In genomic region chr1:182122265-182122664, GRCh38 we compare ENCODE assay signal across 31 cellular contexts.
A peak's percentile ranks its signal among the peaks of the same experiment; 100 is the strongest.
DNase-seq lines count a peak whose midpoint lies in the region; ATAC-seq, FAIRE-seq and TF ChIP-seq lines count a peak whose summit lies in the region.
"Had no signal": no experiment of that assay in that cellular context is flagged by ENCODE, and none has a peak within 500 bp of the region (broad histone marks: within the 10 kb centered on the region; RNA-seq: fewer than 3 reads in every experiment).

No MANE protein-coding gene starts in this region.

- TF ChIP-seq CTCF in HepG2 (CRISPR knock-in tag; IDR thresholded peaks at IDR 0.05) = no peak
- no peak for TF ChIP-seq CTCF in right lobe of liver (IDR thresholded peaks at IDR 0.05)
- TF ChIP-seq CTCF in dorsolateral prefrontal cortex (IDR thresholded peaks at IDR 0.05 in 54 of 56, conservative IDR thresholded peaks at IDR 0.05 in 2 of 56; ENCODE audit: low read depth in 1 of 56, partially characterized antibody in 56 of 56) = no peak
- TF ChIP-seq CTCF in osteocyte (IDR thresholded peaks at IDR 0.05) = no peak

- in situ Hi-C loops in HepG2 (cut with HindIII; ENCODE audit: extremely low pct_ligation_motif_present, low pct_unique_long_range_greater_than_20kb) = no loop called here

- no peak for TF ChIP-seq RAD21 in HepG2 (CRISPR knock-in tag; IDR thresholded peaks at IDR 0.05)

- H3K27ac ChIP-seq in HepG2 (ENCODE audit: extremely low read length, insufficient read depth, low read length) = no peak overlapping the region
- H3K27ac ChIP-seq in right lobe of liver = no peak overlapping the region
- peak overlapping the region in 54 of 59 donors; percentile 8 to 95 (median 84) for H3K27ac ChIP-seq in dorsolateral prefrontal cortex
- H3K27ac ChIP-seq: left ventricle myocardium inferior, parathyroid adenoma, sigmoid colon, upper lobe of right lung had no signal

- TF ChIP-seq EP300 in HepG2 (IDR thresholded peaks at IDR 0.05; ENCODE audit: low read depth in 2 of 2, low read length in 2 of 2) (no peak), HepG2 (CRISPR knock-in tag; IDR thresholded peaks at IDR 0.05; ENCODE audit: borderline replicate concordance) (no peak)

- peaks cover 41% of the 10 kb centered on the region for H3K4me1 Mint-ChIP-seq in osteocyte (ENCODE audit: unreplicated experiment)
- H3K4me1 Mint-ChIP-seq: CD4-positive, alpha-beta memory T cell had no signal

- BruUV-seq in HepG2 (replicated peaks; lab: Mats Ljungman, UMichigan) = no TSS peak

- no peaks in the 10 kb centered on the region for H3K79me2 ChIP-seq in HepG2 (ENCODE audit: insufficient read depth, low read length)
- H3K79me2 ChIP-seq: parathyroid adenoma had no signal

- no peaks in the 10 kb centered on the region for H3K9me3 Mint-ChIP-seq in osteocyte (ENCODE audit: unreplicated experiment)
- H3K9me3 Mint-ChIP-seq: activated T-helper 2 cell treated with anti-CD3 and anti-CD28 coated beads, Interferon-gamma antibody, Interleukin-2, Interleukin-4, amounts not matched to agents 10 μg/mL and 5 μg/mL and 100 μg/mL, durations not matched to agents 14 hours and 24 hours and 36 hours; CD4-positive, alpha-beta memory T cell; endodermal cell; natural killer cell treated with Interleukin-12 subunit alpha and Interleukin-12 subunit beta and Interleukin-15 and Interleukin-18, amount 100 ng/mL, for 72 hours; stimulated activated naive CD8-positive, alpha-beta T cell treated with anti-CD3 and anti-CD28 coated beads, Interleukin-15, Interleukin-2, amounts not matched to agents 100 ng/mL and 50 ng/mL, for 24 hours had no signal

- no peaks in the 10 kb centered on the region for H4K20me1 ChIP-seq in HepG2 (ENCODE audit: insufficient read depth, low read length)

- 8% methylated on average over 1 of the region's 1 CpG for WGBS in HepG2 (ENCODE audit: low lambda C conversion rate)
- 100% methylated on average over 1 of the region's 1 CpG for WGBS in right lobe of liver (ENCODE audit: insufficient coverage, low coverage, low lambda C conversion rate, missing lambda C conversion rate)

- peak overlapping the region; percentile 69 for H3K27ac Mint-ChIP-seq in osteocyte (ENCODE audit: unreplicated experiment)
- H3K27ac Mint-ChIP-seq: activated naive CD8-positive, alpha-beta T cell; activated T-helper 2 cell treated with anti-CD3 and anti-CD28 coated beads, Interferon-gamma antibody, Interleukin-2, Interleukin-4, amounts not matched to agents 10 μg/mL and 5 μg/mL and 100 μg/mL, durations not matched to agents 14 hours and 24 hours and 36 hours; endodermal cell; natural killer cell treated with Interleukin-12 subunit alpha and Interleukin-12 subunit beta and Interleukin-15 and Interleukin-18, amount 100 ng/mL, for 72 hours; stimulated activated naive CD8-positive, alpha-beta T cell treated with anti-CD3 and anti-CD28 coated beads, Interleukin-15, Interleukin-2, amounts not matched to agents 100 ng/mL and 50 ng/mL, for 24 hours had no signal

- POLR2A ChIA-PET in HepG2 (lab: Yijun Ruan, JAX) = no interaction called here

- CTCF ChIA-PET in HepG2 (lab: Yijun Ruan, JAX; ENCODE audit: low intra/inter-chr PET ratio, low total read pairs) = no interaction called here

- H3K4me1 ChIP-seq in HepG2 (ENCODE audit: insufficient read depth, low read length) (peaks cover 44% of the 10 kb centered on the region), right lobe of liver (no peaks in the 10 kb centered on the region)
- H3K4me1 ChIP-seq: left ventricle myocardium inferior, sigmoid colon had no signal

- no peaks in the 10 kb centered on the region for H3K27me3 Mint-ChIP-seq in osteocyte (ENCODE audit: unreplicated experiment)
- H3K27me3 Mint-ChIP-seq: activated naive CD8-positive, alpha-beta T cell; brain; stimulated activated naive CD8-positive, alpha-beta T cell treated with anti-CD3 and anti-CD28 coated beads, Interleukin-15, Interleukin-2, amounts not matched to agents 100 ng/mL and 50 ng/mL, for 24 hours had no signal

- FAIRE-seq in HepG2 (lab: Jason Lieb, UNC) = no peak
- FAIRE-seq: colon, G401.6 had no signal

- ATAC-seq in HepG2 (no peak), right lobe of liver (no peak), HG03280 (IDR thresholded peaks at IDR 0.05; ENCODE audit: unreplicated experiment) (no peak)
- ATAC-seq: natural killer cell treated with Interleukin-12 subunit alpha and Interleukin-12 subunit beta and Interleukin-15 and Interleukin-18, amount 100 ng/mL, for 72 hours; Right ventricle myocardium inferior; upper lobe of right lung had no signal

- H2AFZ ChIP-seq in HepG2 (ENCODE audit: low read length) = no peak overlapping the region
- H2AFZ ChIP-seq: parathyroid adenoma had no signal

- no peaks in the 10 kb centered on the region for H3K9me3 ChIP-seq in HepG2 (ENCODE audit: low read length)
- H3K9me3 ChIP-seq in right lobe of liver = no peaks in the 10 kb centered on the region
- H3K9me3 ChIP-seq: left ventricle myocardium inferior, sigmoid colon, upper lobe of right lung had no signal

- H3K36me3 Mint-ChIP-seq in osteocyte (ENCODE audit: unreplicated experiment) = no peaks in the 10 kb centered on the region
- H3K36me3 Mint-ChIP-seq: activated naive CD8-positive, alpha-beta T cell; brain; CD4-positive, alpha-beta memory T cell; natural killer cell treated with Interleukin-12 subunit alpha and Interleukin-12 subunit beta and Interleukin-15 and Interleukin-18, amount 100 ng/mL, for 72 hours had no signal

- peak; percentile 10 for DNase-seq in HepG2 (ENCODE audit: low spot score)
- DNase-seq in right lobe of liver = no peak
- no peak for DNase-seq in dorsolateral prefrontal cortex
- no peak for DNase-seq in osteocyte (ENCODE audit: extremely low spot score, unreplicated experiment)
- no peak for DNase-seq in SW480 (ENCODE audit: low spot score)
- no peak for DNase-seq in NCI-H187 (lab: John Stamatoyannopoulos, UW)
- no peak for DNase-seq in NAMALWA (ENCODE audit: low spot score)
- DNase-seq: activated CD4-positive, alpha-beta T cell treated with anti-CD3 and anti-CD28 coated beads, Interleukin-2, amount 50 U/mL, for 4 hours; activated CD8-positive, alpha-beta memory T cell treated with anti-CD3 and anti-CD28 coated beads, Interleukin-2, amount 50 U/mL, for 4 hours; AML-193; CD4-positive, alpha-beta memory T cell; DMS153; endodermal cell; hypothalamus; left ventricle myocardium inferior; midbrain; NCI-H1930; sigmoid colon; stimulated activated CD4-positive, alpha-beta T cell treated with anti-CD3 and anti-CD28 coated beads, Interleukin-15, amount 100 ng/mL, for 24 hours; T-helper 9 cell; upper lobe of right lung had no signal

- no peaks in the 10 kb centered on the region for H3K27me3 ChIP-seq in HepG2 (ENCODE audit: control insufficient read depth in 1 of 2, insufficient read depth in 2 of 2, low read length in 2 of 2)
- H3K27me3 ChIP-seq in right lobe of liver = no peaks in the 10 kb centered on the region
- no peaks in the 10 kb centered on the region for H3K27me3 ChIP-seq in dorsolateral prefrontal cortex
- H3K27me3 ChIP-seq: sigmoid colon, upper lobe of right lung had no signal

- no peak overlapping the region for H3K4me3 Mint-ChIP-seq in osteocyte (ENCODE audit: unreplicated experiment)
- H3K4me3 Mint-ChIP-seq: activated naive CD8-positive, alpha-beta T cell; brain; CD4-positive, alpha-beta memory T cell; endodermal cell; natural killer cell treated with Interleukin-12 subunit alpha and Interleukin-12 subunit beta and Interleukin-15 and Interleukin-18, amount 100 ng/mL, for 72 hours; stimulated activated naive CD8-positive, alpha-beta T cell treated with anti-CD3 and anti-CD28 coated beads, Interleukin-15, Interleukin-2, amounts not matched to agents 100 ng/mL and 50 ng/mL, for 24 hours had no signal

- H3K9ac ChIP-seq in HepG2 (ENCODE audit: insufficient read depth, low read depth, low read length) = no peak overlapping the region
- H3K9ac ChIP-seq: parathyroid adenoma had no signal

- intact Hi-C loops in HepG2 (cut with micrococcal nuclease; ENCODE audit: unreplicated experiment) = no loop called here
- intact Hi-C loops in right lobe of liver (cut with DNase I) = no loop called here
- intact Hi-C loops in dorsolateral prefrontal cortex (cut with DNase I) = no loop called here

- H3K4me2 ChIP-seq in HepG2 (ENCODE audit: low read depth, low read length) = peak overlapping the region; percentile 36

- TF ChIP-seq POLR2A in HepG2 (IDR thresholded peaks at IDR 0.05; ENCODE audit: insufficient read depth in 1 of 2, low read depth in 2 of 2, low read length in 2 of 2) (no peak), right lobe of liver (IDR thresholded peaks at IDR 0.05) (no peak)

- H3K4me3 ChIP-seq in HepG2 (replicated peaks in 1 of 3; ENCODE audit: insufficient read depth in 1 of 3, low read depth in 2 of 3, low read length in 3 of 3) (no peak overlapping the region), right lobe of liver (no peak overlapping the region), dorsolateral prefrontal cortex (no peak overlapping the region)
- H3K4me3 ChIP-seq: left ventricle myocardium inferior, sigmoid colon, upper lobe of right lung had no signal

- H3K36me3 ChIP-seq in HepG2 (replicated peaks in 1 of 2; ENCODE audit: control insufficient read depth in 1 of 2, insufficient read depth in 2 of 2, low read length in 2 of 2) = no peaks in the 10 kb centered on the region
- H3K36me3 ChIP-seq in right lobe of liver = no peaks in the 10 kb centered on the region
- H3K36me3 ChIP-seq: left ventricle myocardium inferior, sigmoid colon, upper lobe of right lung had no signal

TF ChIP-seq in HepG2, 621 proteins besides CTCF, POLR2A, EP300 and RAD21 (continues in another document):
- TF ChIP-seq HOMEZ (CRISPR knock-in tag; IDR thresholded peaks at IDR 0.05; ENCODE audit: low read depth) (no peak), SOX13 (IDR thresholded peaks at IDR 0.05) (no peak), SOX13 (CRISPR knock-in tag; conservative IDR thresholded peaks at IDR 0.05 in 1 of 2, IDR thresholded peaks at IDR 0.05 in 1 of 2) (peak in 1 of 2 experiments; percentile 21; a peak in 1 of 4 replicates), SNAPC5 (CRISPR knock-in tag; IDR thresholded peaks at IDR 0.05; ENCODE audit: borderline replicate concordance) (no peak), PHF5A (CRISPR knock-in tag; IDR thresholded peaks at IDR 0.05; ENCODE audit: low read depth, unreplicated experiment) (no peak), SOX5 (CRISPR knock-in tag; IDR thresholded peaks at IDR 0.05; ENCODE audit: borderline replicate concordance) (0 out of 2 replicates have a peak, but pooled peaks have one; percentile 17)

Comparison
In these comparisons a context has a peak if more than half of its experiments do, and no peak if none do; other contexts are left out.
1. H3K27ac ChIP-seq: peak in dorsolateral prefrontal cortex (54 of 59); none in HepG2 (single experiment) and right lobe of liver (0 of 3).